ENCODE assay signal across 9 cellular contexts in the genomic region with DNA sequence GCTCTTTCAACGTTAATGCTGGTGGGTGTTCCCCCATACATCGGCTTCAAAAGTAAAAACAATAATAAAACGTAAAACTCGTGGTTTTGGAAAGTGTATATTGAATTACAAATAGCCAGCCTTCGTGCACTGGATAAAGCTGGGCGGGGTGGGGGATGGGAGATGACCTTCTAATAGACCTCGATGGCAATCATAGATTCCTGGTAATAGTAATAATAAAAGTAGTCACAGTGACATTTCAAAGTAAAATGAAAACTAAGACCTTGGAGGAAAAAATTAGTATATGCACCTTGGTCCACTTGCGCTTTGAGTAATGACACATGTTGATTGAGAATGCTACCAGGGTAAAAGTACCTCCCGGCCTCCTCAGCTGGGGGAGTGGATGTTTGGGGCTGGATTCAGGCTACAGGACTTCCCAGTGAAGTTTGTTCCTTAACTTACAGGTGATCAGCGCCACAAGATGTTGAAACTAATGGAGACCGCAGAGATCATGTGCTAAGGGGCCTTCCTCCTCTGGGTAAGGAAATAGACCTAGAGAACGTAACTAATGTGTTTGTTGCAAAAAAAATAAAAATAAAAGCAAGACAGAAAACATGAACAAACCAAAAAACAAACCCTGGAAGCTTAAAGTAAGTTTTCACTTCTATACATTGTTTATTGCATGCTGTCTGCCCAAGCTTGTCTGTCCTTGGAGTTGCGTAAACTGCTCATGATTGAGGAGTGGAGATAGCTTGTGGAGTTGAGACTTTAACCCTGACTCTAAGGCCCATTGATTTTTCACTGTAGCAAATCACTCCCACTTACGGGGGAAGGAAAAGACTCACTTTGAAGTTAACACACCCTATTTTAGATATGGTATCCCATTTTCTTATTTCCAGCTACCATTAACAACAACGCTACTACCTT. TPM values are rescaled to one million over a fixed set of nuclear protein-coding genes. Genes with fewer than 3 reads are reported as not detected.
DNase-seq lines count a peak whose midpoint lies in the region; ATAC-seq and TF ChIP-seq lines count a peak whose summit lies in the region.
"Had no signal": no experiment of that assay in that cellular context is flagged by ENCODE, and none has a peak within 500 bp of the region (broad histone marks: within the 10 kb centered on the region; RNA-seq: fewer than 3 reads in every experiment).

No MANE protein-coding gene starts in this region.

- peak overlapping the region; percentile 99 for H3K9ac ChIP-seq in endodermal cell (ENCODE audit: extremely low read depth, low read length, poor library complexity, severe bottlenecking)
- H3K9ac ChIP-seq in neural cell (ENCODE audit: low read length): no peak overlapping the region

- H3K4me1 Mint-ChIP-seq in IgD-negative memory B cell (peaks cover 0 to 2% (median 0%) of the 10 kb centered on the region in 3 donors), endodermal cell (peaks cover 47% of the 10 kb centered on the region)

- H3K4me3 ChIP-seq in ACC112 (ENCODE audit: low read depth, low read length) (peak overlapping the region; percentile 88), endodermal cell (ENCODE audit: low read length) (peak overlapping the region; percentile 95), neural cell (ENCODE audit: low read length) (peak overlapping the region; percentile 82)

- H3K4me1 ChIP-seq in ACC112 (ENCODE audit: control insufficient read depth, insufficient read depth, low read length, unreplicated experiment): peaks cover 39% of the 10 kb centered on the region
- H3K4me1 ChIP-seq in endodermal cell (ENCODE audit: control insufficient read depth, insufficient read depth, low read length): peaks cover 4% of the 10 kb centered on the region

- H2AFZ ChIP-seq in ACC112 (ENCODE audit: low read length, unreplicated experiment) (peak overlapping the region; percentile 19), neural cell (ENCODE audit: low read depth, low read length) (no peak overlapping the region)

- WGBS in endodermal cell (ENCODE audit: insufficient coverage in 1 of 2, insufficient read length in 1 of 2), 2 experiments: 73 to 81% methylated on average over 7 to 13 of the region's 15 CpGs

- no peaks in the 10 kb centered on the region for H4K20me1 ChIP-seq in neural cell (ENCODE audit: insufficient read depth)

- ATAC-seq in GM18498 (IDR thresholded peaks at IDR 0.05; ENCODE audit: unreplicated experiment): no peak
- ATAC-seq in esophagus mucosa: no peak
- ATAC-seq: effector memory CD8-positive, alpha-beta T cell had no signal

- no peaks in the 10 kb centered on the region for H3K9me2 ChIP-seq in neural cell (ENCODE audit: insufficient read depth, low read length)

- H3K36me3 ChIP-seq in ACC112 (ENCODE audit: insufficient read depth, low read length) (no peaks in the 10 kb centered on the region), endodermal cell (ENCODE audit: control insufficient read depth, insufficient read depth, low read length) (peaks cover 33% of the 10 kb centered on the region), neural cell (ENCODE audit: insufficient read depth, low read length) (no peaks in the 10 kb centered on the region)

- peak overlapping the region; percentile 68 for H3K4me2 ChIP-seq in neural cell (ENCODE audit: low read length)

- H3K9me3 Mint-ChIP-seq in IgD-negative memory B cell (peaks cover 0 to 3% (median 0%) of the 10 kb centered on the region in 3 donors), endodermal cell (no peaks in the 10 kb centered on the region)

- H3K27me3 Mint-ChIP-seq in IgD-negative memory B cell (peaks cover 20% of the 10 kb centered on the region), endodermal cell (ENCODE audit: insufficient read depth) (no peaks in the 10 kb centered on the region)
- H3K27me3 Mint-ChIP-seq: effector memory CD8-positive, alpha-beta T cell had no signal

- H3K27ac Mint-ChIP-seq in IgD-negative memory B cell: no peak overlapping the region
- peak overlapping the region; percentile 98 for H3K27ac Mint-ChIP-seq in endodermal cell
- H3K27ac Mint-ChIP-seq: effector memory CD8-positive, alpha-beta T cell had no signal

- H3F3A ChIP-seq in neural cell (ENCODE audit: insufficient read depth, low read length, poor library complexity, severe bottlenecking): no peaks in the 10 kb centered on the region

- no peak for TF ChIP-seq EP300 in neural cell (conservative IDR thresholded peaks at IDR 0.05; ENCODE audit: poor library complexity, severe bottlenecking)

- no peaks in the 10 kb centered on the region for H3K9me3 ChIP-seq in endodermal cell (ENCODE audit: control insufficient read depth, low read length)
- H3K9me3 ChIP-seq in neural cell (ENCODE audit: low read length): no peaks in the 10 kb centered on the region

- H3K27me3 ChIP-seq in ACC112 (ENCODE audit: insufficient read depth, low read length): no peaks in the 10 kb centered on the region
- H3K27me3 ChIP-seq in endodermal cell (ENCODE audit: control insufficient read depth, insufficient read depth, low read length, poor library complexity, severe bottlenecking): no peaks in the 10 kb centered on the region
- peaks cover 18% of the 10 kb centered on the region for H3K27me3 ChIP-seq in neural cell (ENCODE audit: insufficient read depth, low read depth, low read length)

- TF ChIP-seq CTCF in endodermal cell (conservative IDR thresholded peaks at IDR 0.05) (no peak), neural cell (IDR thresholded peaks at IDR 0.05; ENCODE audit: poor library complexity, severe bottlenecking) (no peak)

- H3K27ac ChIP-seq in ACC112 (ENCODE audit: low read depth, low read length) (peak overlapping the region; percentile 53), endodermal cell (ENCODE audit: low read depth, low read length) (peak overlapping the region; percentile 45), neural cell (ENCODE audit: low read length) (no peak overlapping the region)

- DNase-seq in endodermal cell (no peak), midbrain (lab: John Stamatoyannopoulos, UW) (no peak)
- no peak for DNase-seq in stimulated activated naive CD4-positive, alpha-beta T cell treated with Interleukin-2 at 50 U/mL for 16 hours (lab: John Stamatoyannopoulos, UW)
- DNase-seq: effector memory CD8-positive, alpha-beta T cell had no signal

- H3K79me2 ChIP-seq in ACC112 (ENCODE audit: control insufficient read depth, insufficient read depth, low read length, unreplicated experiment): peaks cover 37% of the 10 kb centered on the region
- peaks cover 10% of the 10 kb centered on the region for H3K79me2 ChIP-seq in neural cell (replicated peaks; ENCODE audit: insufficient read depth, low read length)

- no peaks in the 10 kb centered on the region for H3K36me3 Mint-ChIP-seq in IgD-negative memory B cell
- peaks cover 27% of the 10 kb centered on the region for H3K36me3 Mint-ChIP-seq in endodermal cell (ENCODE audit: low read depth)

- no peak for TF ChIP-seq RAD21 in neural cell (conservative IDR thresholded peaks at IDR 0.05)

- H3K4me3 Mint-ChIP-seq in IgD-negative memory B cell (peak overlapping the region in 3 of 4 donors; percentile 81 to 93 (median 86)), endodermal cell (peak overlapping the region; percentile 97)
- H3K4me3 Mint-ChIP-seq: effector memory CD8-positive, alpha-beta T cell had no signal

TF ChIP-seq in neural cell, 6 proteins besides CTCF, POLR2A, EP300 and RAD21:
- no peak for TF ChIP-seq TAF1 (IDR thresholded peaks at IDR 0.05; ENCODE audit: low read depth)
- no peak for TF ChIP-seq MXI1 (conservative IDR thresholded peaks at IDR 0.05; ENCODE audit: poor library complexity, severe bottlenecking)
- no peak for TF ChIP-seq SMC3 (conservative IDR thresholded peaks at IDR 0.05; ENCODE audit: poor library complexity)

RNA-seq across cellular contexts. Expression of gene LRIG3, which starts 0.9 kb away (rescaled TPM):
- not detected for polyA plus RNA-seq in IgD-negative memory B cell
- total RNA-seq in endodermal cell: 100 to 1,000 TPM; 196 to 367 TPM
- polyA plus RNA-seq in endodermal cell (2013, experiment 1 of 2): 79.3 TPM
- 93.8 TPM for polyA plus RNA-seq in endodermal cell (2013, experiment 2 of 2)
- polyA plus RNA-seq in neural cell: 0.22 and 0.26 TPM in 2 replicates
- polyA minus RNA-seq in neural cell: 1.7 and 2.0 TPM in 2 replicates
- 28.2 TPM for total RNA-seq in esophagus mucosa
